In genomic region chr20:32581839-32582658, GRCh38 we compare ENCODE assay signal across 9 cellular contexts. TPM values are rescaled to one million over a fixed set of nuclear protein-coding genes. Genes with fewer than 3 reads are reported as not detected.
DNase-seq lines count a peak whose midpoint lies in the region; ATAC-seq and TF ChIP-seq lines count a peak whose summit lies in the region.
"Had no signal": no experiment of that assay in that cellular context is flagged by ENCODE, and none has a peak within 500 bp of the region (broad histone marks: within the 10 kb centered on the region; RNA-seq: fewer than 3 reads in every experiment).

No MANE protein-coding gene starts in this region.

- no peaks in the 10 kb centered on the region for H3K36me3 Mint-ChIP-seq in activated T-cell treated with anti-CD3 and anti-CD28 coated beads, Interleukin-2, amount 50 U/mL, for 24 hours (ENCODE audit: low read depth)
- no peaks in the 10 kb centered on the region for H3K36me3 Mint-ChIP-seq in stimulated activated memory B cell treated with anti-CD40 and anti-IgM and Interleukin-4, amounts not matched to agents 10 μg/mL and 1 μg/mL and 100 μg/mL, for 72 hours

- ATAC-seq in stimulated activated memory B cell treated with anti-CD40 and anti-IgM and Interleukin-4, amounts not matched to agents 10 μg/mL and 1 μg/mL and 100 μg/mL, for 72 hours, result no peak
- no peak for ATAC-seq in GM21737 (IDR thresholded peaks at IDR 0.05; ENCODE audit: unreplicated experiment)

- peaks cover 9% of the 10 kb centered on the region for H3K27me3 Mint-ChIP-seq in activated T-cell treated with anti-CD3 and anti-CD28 coated beads, Interleukin-2, amount 50 U/mL, for 24 hours
- no peaks in the 10 kb centered on the region for H3K27me3 Mint-ChIP-seq in stimulated activated memory B cell treated with anti-CD40 and anti-IgM and Interleukin-4, amounts not matched to agents 10 μg/mL and 1 μg/mL and 100 μg/mL, for 72 hours

- no peak for DNase-seq in activated T-cell treated with anti-CD3 and anti-CD28 coated beads, Interleukin-2, amount 50 U/mL, for 24 hours
- DNase-seq in activated T-cell treated with anti-CD3 and anti-CD28 coated beads, Interleukin-2, amount 50 U/mL, for 1 hour, result no peak
- DNase-seq in SK-N-DZ (ENCODE audit: low spot score) (peak; percentile 46), erythroblast (lab: John Stamatoyannopoulos, UW) (peak; percentile 32 to 34), NCI-H2107 treated with DMSO at 0.1 percent for 48 hours (lab: John Stamatoyannopoulos, UW; ENCODE audit: unreplicated experiment) (no peak)
- DNase-seq in activated CD4-positive, CD25-positive, alpha-beta regulatory T cell (lab: John Stamatoyannopoulos, UW), result no peak
- DNase-seq: kidney glomerular epithelial cell had no signal

- TF ChIP-seq POLR2A in erythroblast (IDR thresholded peaks at IDR 0.05; ENCODE audit: low read length), result no peak

- peak overlapping the region; percentile 62 for H3K4me3 Mint-ChIP-seq in activated T-cell treated with anti-CD3 and anti-CD28 coated beads, Interleukin-2, amount 50 U/mL, for 24 hours
- H3K4me3 Mint-ChIP-seq in stimulated activated memory B cell treated with anti-CD40 and anti-IgM and Interleukin-4, amounts not matched to agents 10 μg/mL and 1 μg/mL and 100 μg/mL, for 72 hours, result peak overlapping the region; percentile 70

- peaks cover 52% of the 10 kb centered on the region for H3K4me1 Mint-ChIP-seq in activated T-cell treated with anti-CD3 and anti-CD28 coated beads, Interleukin-2, amount 50 U/mL, for 24 hours (ENCODE audit: low read depth)
- H3K4me1 Mint-ChIP-seq in stimulated activated memory B cell treated with anti-CD40 and anti-IgM and Interleukin-4, amounts not matched to agents 10 μg/mL and 1 μg/mL and 100 μg/mL, for 72 hours, result peaks cover 51% of the 10 kb centered on the region

- no peaks in the 10 kb centered on the region for H3K9me3 Mint-ChIP-seq in activated T-cell treated with anti-CD3 and anti-CD28 coated beads, Interleukin-2, amount 50 U/mL, for 24 hours
- no peaks in the 10 kb centered on the region for H3K9me3 Mint-ChIP-seq in stimulated activated memory B cell treated with anti-CD40 and anti-IgM and Interleukin-4, amounts not matched to agents 10 μg/mL and 1 μg/mL and 100 μg/mL, for 72 hours

- peak overlapping the region; percentile 83 for H3K27ac Mint-ChIP-seq in activated T-cell treated with anti-CD3 and anti-CD28 coated beads, Interleukin-2, amount 50 U/mL, for 24 hours
- peak overlapping the region; percentile 43 for H3K27ac Mint-ChIP-seq in stimulated activated memory B cell treated with anti-CD40 and anti-IgM and Interleukin-4, amounts not matched to agents 10 μg/mL and 1 μg/mL and 100 μg/mL, for 72 hours

RNA-seq across cellular contexts. Expression of gene NOL4L, which starts 3.1 kb away (rescaled TPM):
- 28.6 and 29.6 TPM in 2 replicates for polyA plus RNA-seq in SK-N-DZ (2014; cell fraction: cytosol; rRNA removed)
- polyA plus RNA-seq in SK-N-DZ (2014; cell fraction: nucleus; rRNA removed), result 40.7 and 52.5 TPM in 2 replicates

Comparison
In these comparisons a context has a peak if more than half of its experiments do, and no peak if none do; other contexts are left out.
1. DNase-seq: peak in SK-N-DZ (single experiment) and erythroblast (2 of 2); none in activated T-cell treated with anti-CD3 and anti-CD28 coated beads, Interleukin-2, amount 50 U/mL, for 24 hours (single experiment), activated T-cell treated with anti-CD3 and anti-CD28 coated beads, Interleukin-2, amount 50 U/mL, for 1 hour (single experiment), NCI-H2107 treated with DMSO at 0.1 percent for 48 hours (single experiment) and activated CD4-positive, CD25-positive, alpha-beta regulatory T cell (0 of 4).